Comparison of ENCODE assay signal across 8 cellular contexts in genomic region chr14:59187802-59188460, GRCh38. TPM values are rescaled to one million over a fixed set of nuclear protein-coding genes. Genes with fewer than 3 reads are reported as not detected.
A peak's percentile ranks its signal among the peaks of the same experiment; 100 is the strongest.
DNase-seq lines count a peak whose midpoint lies in the region; ATAC-seq, FAIRE-seq and TF ChIP-seq lines count a peak whose summit lies in the region.

No MANE protein-coding gene starts in this region.

- no peak for TF ChIP-seq POLR2A in GM18505 (IDR thresholded peaks at IDR 0.05; ENCODE audit: borderline replicate concordance, extremely low read depth, insufficient read depth, insufficient read length)

- DNase-seq in NCI-H1694 (lab: John Stamatoyannopoulos, UW) (peak; percentile 71), WTC11 (ENCODE audit: low spot score) (peak; percentile 16), mucosa of gallbladder (ENCODE audit: low spot score) (peak; percentile 10), GM19239 (ENCODE audit: insufficient read length, low spot score) (no peak)
- DNase-seq in effector CD4-positive, alpha-beta T cell, result peak; percentile 37
- DNase-seq in stimulated activated naive CD4-positive, alpha-beta T cell treated with Interleukin-2 at 50 U/mL for 16 hours (lab: John Stamatoyannopoulos, UW), result peak; percentile 22

- peak overlapping the region; percentile 93 for H3K4me3 Mint-ChIP-seq in WTC11

- TF ChIP-seq CTCF in WTC11 (IDR thresholded peaks at IDR 0.05), result no peak

- H3K36me3 Mint-ChIP-seq in WTC11, result no peaks in the 10 kb centered on the region

- no peaks in the 10 kb centered on the region for H3K9me3 Mint-ChIP-seq in WTC11

- POLR2A ChIA-PET in WTC11 (lab: Charles Lee), result interaction anchor here (0.6 to 1.1 kb wide), 6 partner anchors 8 to 142 kb away, joined by 3 to 4 read pairs (median 3); no protein-coding TSS in a partner anchor

- ATAC-seq in GM18505 (IDR thresholded peaks at IDR 0.05; ENCODE audit: unreplicated experiment), result peak; percentile 20
- peak; percentile 10 for ATAC-seq in HG02763 (IDR thresholded peaks at IDR 0.05; ENCODE audit: unreplicated experiment)
- ATAC-seq in WTC11, result peak; percentile 4

- peaks cover 35% of the 10 kb centered on the region for H3K27me3 Mint-ChIP-seq in WTC11 (ENCODE audit: low read depth)

- peak overlapping the region; percentile 52 for H3K27ac Mint-ChIP-seq in WTC11

- no peak for FAIRE-seq in GM19239 (lab: Jason Lieb, UNC)

- H3K4me1 Mint-ChIP-seq in WTC11, result peaks cover 17% of the 10 kb centered on the region

- CTCF ChIA-PET in WTC11 (lab: Charles Lee), result interaction anchor here (0.6 to 2.8 kb wide), 6 partner anchors 55 to 389 kb away, joined by 3 to 13 read pairs (median 4); partner anchors contain the start of genes CCDC175, JKAMP and L3HYPDH

TF ChIP-seq in WTC11, 78 proteins besides CTCF, POLR2A, EP300 and RAD21 (continues in another document):
- TF ChIP-seq FOXP1 (CRISPR knock-in tag; IDR thresholded peaks at IDR 0.05; ENCODE audit: borderline replicate concordance) (no peak), FOXJ3 (CRISPR knock-in tag; IDR thresholded peaks at IDR 0.05; ENCODE audit: borderline replicate concordance) (no peak), SMAD3 (CRISPR knock-in tag; IDR thresholded peaks at IDR 0.05; ENCODE audit: borderline replicate concordance) (no peak), TP53 (CRISPR knock-in tag; IDR thresholded peaks at IDR 0.05) (no peak), ESRRA (CRISPR knock-in tag; IDR thresholded peaks at IDR 0.05; ENCODE audit: borderline replicate concordance) (no peak), ATF6 (CRISPR knock-in tag; IDR thresholded peaks at IDR 0.05) (no peak), ZNF416 (CRISPR knock-in tag; IDR thresholded peaks at IDR 0.05) (no peak), NFATC4 (CRISPR knock-in tag; IDR thresholded peaks at IDR 0.05) (no peak), NFE2L1 (CRISPR knock-in tag; IDR thresholded peaks at IDR 0.05) (0 out of 2 replicates have a peak, but pooled peaks have one; percentile 19), ZSCAN18 (CRISPR knock-in tag; IDR thresholded peaks at IDR 0.05) (no peak), HMGA2 (CRISPR knock-in tag; IDR thresholded peaks at IDR 0.05) (no peak), GRHL2 (CRISPR knock-in tag; IDR thresholded peaks at IDR 0.05; ENCODE audit: insufficient replicate concordance, severe bottlenecking) (no peak), NFYB (CRISPR knock-in tag; conservative IDR thresholded peaks at IDR 0.05; ENCODE audit: low read depth) (no peak), CDX4 (CRISPR knock-in tag; IDR thresholded peaks at IDR 0.05; ENCODE audit: borderline replicate concordance) (no peak), ZNF138 (CRISPR knock-in tag; conservative IDR thresholded peaks at IDR 0.05) (no peak), AFF4 (CRISPR knock-in tag; IDR thresholded peaks at IDR 0.05; ENCODE audit: borderline replicate concordance) (no peak), TCF7 (CRISPR knock-in tag; IDR thresholded peaks at IDR 0.05; ENCODE audit: low read depth) (no peak), ZNF423 (CRISPR knock-in tag; IDR thresholded peaks at IDR 0.05) (no peak), IRF2 (CRISPR knock-in tag; IDR thresholded peaks at IDR 0.05; ENCODE audit: borderline replicate concordance, low read depth) (no peak), NR1H2 (CRISPR knock-in tag; IDR thresholded peaks at IDR 0.05) (no peak), PRRX2 (CRISPR knock-in tag; IDR thresholded peaks at IDR 0.05) (no peak)
- TF ChIP-seq, protein P1, sequence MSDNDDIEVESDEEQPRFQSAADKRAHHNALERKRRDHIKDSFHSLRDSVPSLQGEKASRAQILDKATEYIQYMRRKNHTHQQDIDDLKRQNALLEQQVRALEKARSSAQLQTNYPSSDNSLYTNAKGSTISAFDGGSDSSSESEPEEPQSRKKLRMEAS (CRISPR knock-in tag; IDR thresholded peaks at IDR 0.05), result no peak
- TF ChIP-seq, protein P2, sequence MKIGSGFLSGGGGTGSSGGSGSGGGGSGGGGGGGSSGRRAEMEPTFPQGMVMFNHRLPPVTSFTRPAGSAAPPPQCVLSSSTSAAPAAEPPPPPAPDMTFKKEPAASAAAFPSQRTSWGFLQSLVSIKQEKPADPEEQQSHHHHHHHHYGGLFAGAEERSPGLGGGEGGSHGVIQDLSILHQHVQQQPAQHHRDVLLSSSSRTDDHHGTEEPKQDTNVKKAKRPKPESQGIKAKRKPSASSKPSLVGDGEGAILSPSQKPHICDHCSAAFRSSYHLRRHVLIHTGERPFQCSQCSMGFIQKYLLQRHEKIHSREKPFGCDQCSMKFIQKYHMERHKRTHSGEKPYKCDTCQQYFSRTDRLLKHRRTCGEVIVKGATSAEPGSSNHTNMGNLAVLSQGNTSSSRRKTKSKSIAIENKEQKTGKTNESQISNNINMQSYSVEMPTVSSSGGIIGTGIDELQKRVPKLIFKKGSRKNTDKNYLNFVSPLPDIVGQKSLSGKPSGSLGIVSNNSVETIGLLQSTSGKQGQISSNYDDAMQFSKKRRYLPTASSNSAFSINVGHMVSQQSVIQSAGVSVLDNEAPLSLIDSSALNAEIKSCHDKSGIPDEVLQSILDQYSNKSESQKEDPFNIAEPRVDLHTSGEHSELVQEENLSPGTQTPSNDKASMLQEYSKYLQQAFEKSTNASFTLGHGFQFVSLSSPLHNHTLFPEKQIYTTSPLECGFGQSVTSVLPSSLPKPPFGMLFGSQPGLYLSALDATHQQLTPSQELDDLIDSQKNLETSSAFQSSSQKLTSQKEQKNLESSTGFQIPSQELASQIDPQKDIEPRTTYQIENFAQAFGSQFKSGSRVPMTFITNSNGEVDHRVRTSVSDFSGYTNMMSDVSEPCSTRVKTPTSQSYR (CRISPR knock-in tag; IDR thresholded peaks at IDR 0.05), result no peak

RNA-seq across cellular contexts. Expression of gene DAAM1, which starts 0.5 kb away (rescaled TPM):
- total RNA-seq in WTC11 (2021) (21.7 to 30.4 TPM (median 30.4 TPM) in 3 replicates), mucosa of gallbladder (37.9 TPM)
